ENCODE assay signal across 8 cellular contexts in the genomic region with DNA sequence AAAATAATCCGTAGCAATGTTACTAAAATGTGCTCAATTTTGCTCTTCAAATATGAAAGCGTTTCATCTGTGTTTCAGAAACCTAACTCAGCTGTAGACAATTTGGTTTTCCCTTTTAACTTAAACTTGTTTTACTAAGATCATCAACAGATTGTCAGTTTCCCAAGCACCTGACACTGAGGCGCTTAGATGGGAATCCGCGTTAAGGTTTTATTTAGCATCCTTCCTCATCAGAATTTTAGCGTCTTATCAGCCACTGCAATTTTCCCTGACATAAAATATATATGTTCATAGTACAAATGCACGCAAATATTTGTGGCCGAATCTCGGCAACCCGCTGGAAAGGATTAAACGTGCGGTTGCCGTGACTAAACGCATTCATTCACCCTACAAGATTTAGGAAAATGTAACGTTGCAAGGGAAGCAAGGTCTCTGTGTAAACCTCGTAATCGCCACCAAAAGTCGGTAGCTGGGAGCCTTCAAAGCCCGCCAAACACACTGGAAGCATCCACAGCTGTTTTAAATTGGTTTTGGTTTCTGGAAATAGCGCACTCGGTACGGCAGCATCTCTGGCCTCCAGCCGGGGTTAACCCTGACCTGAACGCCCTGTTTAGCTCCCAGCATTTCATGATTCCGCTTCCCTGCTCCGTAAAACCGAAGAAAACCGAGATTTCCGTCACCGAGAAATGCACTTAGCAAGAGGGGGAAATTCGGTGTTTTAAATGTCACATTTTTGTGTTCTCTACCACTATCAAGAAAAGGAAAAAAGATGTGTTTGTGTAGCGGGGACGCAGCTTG. TPM values are rescaled to one million over a fixed set of nuclear protein-coding genes. Genes with fewer than 3 reads are reported as not detected.
A peak's percentile ranks its signal among the peaks of the same experiment; 100 is the strongest.
DNase-seq lines count a peak whose midpoint lies in the region; ATAC-seq and TF ChIP-seq lines count a peak whose summit lies in the region.

No MANE protein-coding gene starts in this region.

- no TSS peak for BruUV-seq in OCI-LY7 (replicated peaks; lab: Mats Ljungman, UMichigan)

- ATAC-seq in GM19395 (IDR thresholded peaks at IDR 0.05; ENCODE audit: unreplicated experiment): no peak

- peaks cover 45% of the 10 kb centered on the region for H3K27me3 Mint-ChIP-seq in activated naive CD4-positive, alpha-beta T cell treated with anti-CD3 and anti-CD28 coated beads for 36 hours (ENCODE audit: low read depth)

- H3K4me2 ChIP-seq in OCI-LY7 (ENCODE audit: low read length): peak overlapping the region; percentile 82

- no peaks in the 10 kb centered on the region for H3K36me3 ChIP-seq in OCI-LY7 (ENCODE audit: insufficient read depth, low read length)
- no peaks in the 10 kb centered on the region for H3K36me3 ChIP-seq in colonic mucosa
- H3K36me3 ChIP-seq in liver (ENCODE audit: control insufficient read depth in 4 of 4, insufficient read depth in 3 of 4, low read depth in 1 of 4, low read length in 3 of 4): no peaks in the 10 kb centered on the region

- H2AFZ ChIP-seq in OCI-LY7 (ENCODE audit: low read length): peak overlapping the region; percentile 71; the same call in 1 of the 2 replicates

- TF ChIP-seq RAD21 in liver (IDR thresholded peaks at IDR 0.05): peak in 1 of 2 donors; percentile 18

- no peak overlapping the region for H3K27ac Mint-ChIP-seq in activated naive CD4-positive, alpha-beta T cell treated with anti-CD3 and anti-CD28 coated beads for 36 hours

- no peaks in the 10 kb centered on the region for H3K4me1 ChIP-seq in OCI-LY7 (ENCODE audit: insufficient read depth, low read length, poor library complexity, severe bottlenecking)
- no peaks in the 10 kb centered on the region for H3K4me1 ChIP-seq in colonic mucosa
- H3K4me1 ChIP-seq in liver (ENCODE audit: control insufficient read depth in 4 of 4, insufficient read depth in 4 of 4, low read length in 3 of 4): peaks cover 5 to 29% (median 19%) of the 10 kb centered on the region in 4 donors

- H3K36me3 Mint-ChIP-seq in activated naive CD4-positive, alpha-beta T cell treated with anti-CD3 and anti-CD28 coated beads for 36 hours (ENCODE audit: low read depth): no peaks in the 10 kb centered on the region

- TF ChIP-seq CTCF in OCI-LY7 (conservative IDR thresholded peaks at IDR 0.05; ENCODE audit: low read length) (no peak), colonic mucosa (IDR thresholded peaks at IDR 0.05) (no peak), liver (IDR thresholded peaks at IDR 0.05; ENCODE audit: low read depth, low read length, missing input control) (no peak)

- DNase-seq in activated naive CD4-positive, alpha-beta T cell treated with anti-CD3 and anti-CD28 coated beads for 36 hours: peak; percentile 10
- DNase-seq in activated naive CD4-positive, alpha-beta T cell treated with Interleukin-2 at 50 U/mL for 16 hours: no peak
- peak; percentile 7 for DNase-seq in OCI-LY7 (ENCODE audit: low spot score)
- no peak for DNase-seq in colonic mucosa
- DNase-seq in LoVo (ENCODE audit: low spot score): no peak

- peak overlapping the region; percentile 84 for H3K4me3 Mint-ChIP-seq in activated naive CD4-positive, alpha-beta T cell treated with anti-CD3 and anti-CD28 coated beads for 36 hours

- H3K9me3 ChIP-seq in OCI-LY7 (ENCODE audit: low read length) (no peaks in the 10 kb centered on the region), colonic mucosa (no peaks in the 10 kb centered on the region), liver (ENCODE audit: control insufficient read depth in 4 of 4, low read length in 3 of 4) (peaks cover 0 to 3% (median 0%) of the 10 kb centered on the region in 4 donors)

- CTCF ChIA-PET in activated naive CD4-positive, alpha-beta T cell treated with anti-CD3 and anti-CD28 coated beads for 36 hours (lab: Charles Lee): interaction anchor here (2.8 kb wide), 1 partner anchor 205 kb away, joined by 15 read pairs; no protein-coding TSS in a partner anchor
- CTCF ChIA-PET in OCI-LY7 (lab: Charles Lee; ENCODE audit: unreplicated experiment): interaction anchor here (0.6 kb wide), 2 partner anchors 7 to 554 kb away, joined by 6 to 12 read pairs; no protein-coding TSS in a partner anchor

- intact Hi-C loops in activated naive CD4-positive, alpha-beta T cell treated with anti-CD3 and anti-CD28 coated beads for 36 hours (cut with micrococcal nuclease): loop anchor here (5.0 kb wide), 3 partner anchors 742 to 847 kb away; a partner anchor contains a TSS
- intact Hi-C loops in OCI-LY7 (cut with micrococcal nuclease; ENCODE audit: unreplicated experiment): no loop called here
- intact Hi-C loops in colonic mucosa (cut with DNase I): no loop called here

- peak overlapping the region; percentile 12 to 60 for H3K9ac ChIP-seq in colonic mucosa (ENCODE audit: low read depth in 2 of 2, low read length in 2 of 2)
- no peak overlapping the region for H3K9ac ChIP-seq in liver (ENCODE audit: low read depth in 1 of 2, low read length in 2 of 2)

- H3K79me2 ChIP-seq in OCI-LY7 (ENCODE audit: insufficient read depth, low read depth, low read length): peaks cover 15% of the 10 kb centered on the region

- H3K4me3 ChIP-seq in OCI-LY7 (ENCODE audit: low read depth, low read length, poor library complexity, severe bottlenecking) (peak overlapping the region; percentile 68), colonic mucosa (peak overlapping the region; percentile 40), liver (ENCODE audit: low read depth in 1 of 3, low read length in 3 of 3) (peak overlapping the region; percentile 46 to 71 (median 49))

- 5% methylated on average over 33 of the region's 33 CpGs for WGBS in liver

- H3K27ac ChIP-seq in OCI-LY7 (ENCODE audit: low read depth, low read length, poor library complexity, severe bottlenecking): no peak overlapping the region
- H3K27ac ChIP-seq in colonic mucosa: no peak overlapping the region
- H3K27ac ChIP-seq in liver (ENCODE audit: low read depth in 1 of 2, low read length in 2 of 2): peak overlapping the region in 1 of 2 donors; percentile 42
- peak overlapping the region; percentile 41 for H3K27ac ChIP-seq in temporal lobe (ENCODE audit: low read depth, low read length)

- no peaks in the 10 kb centered on the region for H3K9me2 ChIP-seq in OCI-LY7 (ENCODE audit: insufficient read depth, low read length)

- POLR2A ChIA-PET in OCI-LY7 (lab: Charles Lee): interaction anchor here (0.6 to 3.6 kb wide), 9 partner anchors 34 to 1485 kb away, joined by 3 to 14 read pairs (median 4); no protein-coding TSS in a partner anchor

- H4K20me1 ChIP-seq in OCI-LY7 (ENCODE audit: insufficient read depth, low read length): no peaks in the 10 kb centered on the region

- peaks cover 4% of the 10 kb centered on the region for H3K27me3 ChIP-seq in colonic mucosa
- peaks cover 0 to 21% (median 2%) of the 10 kb centered on the region in 4 donors for H3K27me3 ChIP-seq in liver (ENCODE audit: control insufficient read depth in 4 of 4, insufficient read depth in 4 of 4, low read length in 3 of 4)

- H3K4me1 Mint-ChIP-seq in activated naive CD4-positive, alpha-beta T cell treated with anti-CD3 and anti-CD28 coated beads for 36 hours (ENCODE audit: low read depth): peaks cover 13% of the 10 kb centered on the region

- peaks cover 4% of the 10 kb centered on the region for H3K9me3 Mint-ChIP-seq in activated naive CD4-positive, alpha-beta T cell treated with anti-CD3 and anti-CD28 coated beads for 36 hours

TF ChIP-seq in liver, 16 proteins besides CTCF, POLR2A, EP300 and RAD21:
- no peak for TF ChIP-seq YY1 (IDR thresholded peaks at IDR 0.05)

RNA-seq across cellular contexts. Expression of a gene that starts 1.0 kb away (rescaled TPM):
- under 1 TPM in 1 of 2 experiments, not detected in 1; 0.83 TPM for total RNA-seq in activated naive CD4-positive, alpha-beta T cell treated with anti-CD3 and anti-CD28 coated beads for 36 hours
- 27.1 and 40.2 TPM in 2 replicates for total RNA-seq in OCI-LY7 (2014; rRNA removed; shearing (Covaris generic))
- total RNA-seq in OCI-LY7 (2022) (23.5 and 25.4 TPM in 2 replicates), colonic mucosa (10 to 100 TPM in 1 of 2 donors, 1 to 10 TPM in 1; 6.1 to 10.8 TPM), liver (10 to 100 TPM; 32.6 to 55.8 TPM), temporal lobe (66.1 TPM)
- 10 to 100 TPM in 1 of 2 donors, 1 to 10 TPM in 1; 9.3 to 70.6 TPM for polyA plus RNA-seq in liver

Comparison
In these comparisons a context has a peak if more than half of its experiments do, and no peak if none do; other contexts are left out.
1. DNase-seq: peak in activated naive CD4-positive, alpha-beta T cell treated with anti-CD3 and anti-CD28 coated beads for 36 hours (single experiment) and OCI-LY7 (single experiment); none in activated naive CD4-positive, alpha-beta T cell treated with Interleukin-2 at 50 U/mL for 16 hours (single experiment), colonic mucosa (single experiment) and LoVo (single experiment).
2. H3K9ac ChIP-seq: peak in colonic mucosa (2 of 2); none in liver (0 of 2).
3. Peak in every context shown above with its lines, with median percentiles within 50 percentile points of each other: H3K4me3 ChIP-seq.